ENCODE assay signal across 24 cellular contexts in genomic region chr12:76014007-76014406, GRCh38.
"Had no signal": no experiment of that assay in that cellular context is flagged by ENCODE, and none has a peak within 500 bp of the region (broad histone marks: within the 10 kb centered on the region; RNA-seq: fewer than 3 reads in every experiment).

No MANE protein-coding gene starts in this region.

- H3K4me3 ChIP-seq: ascending aorta, right lobe of liver, skin epidermis, thyroid gland had no signal

- H3K4me1 ChIP-seq: ascending aorta, right lobe of liver had no signal

- DNase-seq: activated CD4-positive, alpha-beta T cell treated with anti-CD3 and anti-CD28 coated beads for 1 hour; activated CD4-positive, alpha-beta T cell treated with anti-CD3 and anti-CD28 coated beads, Interleukin-2, amount 50 U/mL, for 1 hour; activated CD8-positive, alpha-beta T cell treated with anti-CD3 and anti-CD28 coated beads, Interleukin-2, amount 10 ng/mL, durations not matched to agents 7 days and 5 days; activated gamma-delta T cell treated with Interleukin-2 at 50 U/mL for 16 hours; brain microvascular endothelial cell; central memory CD4-positive, alpha-beta T cell; effector memory CD4-positive, alpha-beta T cell; foreskin melanocyte; immature natural killer cell; naive thymus-derived CD4-positive, alpha-beta T cell; occipital lobe; right lobe of liver; stimulated activated CD4-positive, alpha-beta T cell treated with anti-CD3 and anti-CD28 coated beads, Interleukin-15, amount 100 ng/mL, for 24 hours; stimulated activated CD8-positive, alpha-beta memory T cell treated with anti-CD3 and anti-CD28 coated beads, Interleukin-4, amount 100 ng/mL, for 48 hours; stimulated activated naive CD8-positive, alpha-beta T cell treated with anti-CD3 and anti-CD28 coated beads, Interleukin-15, Interleukin-2, amounts not matched to agents 100 U/mL and 50 U/mL, for 24 hours; T-helper 1 cell; thyroid gland; WERI-Rb-1 had no signal

- H3K9me3 ChIP-seq: ascending aorta, right lobe of liver, thyroid gland had no signal

- ATAC-seq: activated CD8-positive, alpha-beta T cell treated with anti-CD3 and anti-CD28 coated beads, Interleukin-2, amount 10 ng/mL, durations not matched to agents 7 days and 5 days; esophagus mucosa; naive thymus-derived CD4-positive, alpha-beta T cell; right lobe of liver; stimulated activated naive CD8-positive, alpha-beta T cell treated with anti-CD3 and anti-CD28 coated beads, Interleukin-15, Interleukin-2, amounts not matched to agents 100 U/mL and 50 U/mL, for 24 hours had no signal

- H3K9me3 Mint-ChIP-seq: activated naive CD4-positive, alpha-beta T cell treated with anti-CD3 and anti-CD28 coated beads, Interleukin-2, amount 50 U/mL, for 24 hours; activated T-helper 1 cell treated with anti-CD3 and anti-CD28 coated beads, Interleukin-12 subunit alpha, Interleukin-12 subunit beta, Interleukin-2, Interleukin-4 antibody, amounts not matched to agents 30 ng/mL and 10 ng/mL and 1 ng/mL, durations not matched to agents 14 hours and 24 hours and 36 hours; immature natural killer cell; naive thymus-derived CD4-positive, alpha-beta T cell had no signal

- H3K36me3 ChIP-seq: ascending aorta, brain microvascular endothelial cell, right lobe of liver, thyroid gland had no signal

- H3K36me3 Mint-ChIP-seq: activated naive CD4-positive, alpha-beta T cell treated with anti-CD3 and anti-CD28 coated beads, Interleukin-2, amount 50 U/mL, for 24 hours; immature natural killer cell had no signal

- H3K27ac ChIP-seq: ascending aorta, brain microvascular endothelial cell, right lobe of liver, skin epidermis, thyroid gland had no signal

- H3K27ac Mint-ChIP-seq: activated CD8-positive, alpha-beta T cell treated with anti-CD3 and anti-CD28 coated beads, Interleukin-2, amount 10 ng/mL, durations not matched to agents 7 days and 5 days; activated naive CD4-positive, alpha-beta T cell treated with anti-CD3 and anti-CD28 coated beads, Interleukin-2, amount 50 U/mL, for 24 hours; activated T-helper 1 cell treated with anti-CD3 and anti-CD28 coated beads, Interleukin-12 subunit alpha, Interleukin-12 subunit beta, Interleukin-2, Interleukin-4 antibody, amounts not matched to agents 30 ng/mL and 10 ng/mL and 1 ng/mL, durations not matched to agents 14 hours and 24 hours and 36 hours; immature natural killer cell; naive thymus-derived CD4-positive, alpha-beta T cell had no signal

- H3K27me3 ChIP-seq: ascending aorta, brain microvascular endothelial cell, right lobe of liver, thyroid gland had no signal

- H3K27me3 Mint-ChIP-seq: activated naive CD4-positive, alpha-beta T cell treated with anti-CD3 and anti-CD28 coated beads, Interleukin-2, amount 50 U/mL, for 24 hours had no signal

- H3K4me3 Mint-ChIP-seq: activated CD8-positive, alpha-beta T cell treated with anti-CD3 and anti-CD28 coated beads, Interleukin-2, amount 10 ng/mL, durations not matched to agents 7 days and 5 days; activated naive CD4-positive, alpha-beta T cell treated with anti-CD3 and anti-CD28 coated beads, Interleukin-2, amount 50 U/mL, for 24 hours; activated T-helper 1 cell treated with anti-CD3 and anti-CD28 coated beads, Interleukin-12 subunit alpha, Interleukin-12 subunit beta, Interleukin-2, Interleukin-4 antibody, amounts not matched to agents 30 ng/mL and 10 ng/mL and 1 ng/mL, durations not matched to agents 14 hours and 24 hours and 36 hours; immature natural killer cell; naive thymus-derived CD4-positive, alpha-beta T cell; neural crest cell had no signal
